ENCODE assay signal across 14 cellular contexts in genomic region chr14:91062600-91062999, GRCh38. TPM values are rescaled to one million over a fixed set of nuclear protein-coding genes. Genes with fewer than 3 reads are reported as not detected.
DNase-seq lines count a peak whose midpoint lies in the region; ATAC-seq, FAIRE-seq and TF ChIP-seq lines count a peak whose summit lies in the region.
"Had no signal": no experiment of that assay in that cellular context is flagged by ENCODE, and none has a peak within 500 bp of the region (broad histone marks: within the 10 kb centered on the region; RNA-seq: fewer than 3 reads in every experiment).

No MANE protein-coding gene starts in this region.

- H3K4me1 ChIP-seq in OCI-LY1 (ENCODE audit: insufficient read depth, low read length, severe bottlenecking), result peaks cover 32% of the 10 kb centered on the region
- H3K4me1 ChIP-seq in GM12878 (ENCODE audit: control insufficient read depth, insufficient read depth, low read length), result peaks cover 11% of the 10 kb centered on the region
- H3K4me1 ChIP-seq in rectal smooth muscle tissue (ENCODE audit: control insufficient read depth, insufficient read depth, low read length), result peaks cover 19% of the 10 kb centered on the region

- peaks cover 51% of the 10 kb centered on the region for H3K4me1 Mint-ChIP-seq in activated CD4-positive, alpha-beta T cell treated with anti-CD3 and anti-CD28 coated beads, Interleukin-2, amount 10 ng/mL, durations not matched to agents 24 days and 14 days

- RAD21 ChIA-PET in GM12878 (lab: Charles Lee; ENCODE audit: unreplicated experiment), result interaction anchor here (2.2 to 5.1 kb wide), 2 partner anchors 36 to 52 kb away, joined by 5 to 63 read pairs; partner anchors contain the start of gene DGLUCY

- H4K20me1 ChIP-seq in OCI-LY1 (ENCODE audit: insufficient read depth, low read length), result no peaks in the 10 kb centered on the region
- H4K20me1 ChIP-seq in GM12878 (ENCODE audit: control insufficient read depth, insufficient read depth), result no peaks in the 10 kb centered on the region

- peak overlapping the region; percentile 60 for H3K4me3 Mint-ChIP-seq in activated CD4-positive, alpha-beta T cell treated with anti-CD3 and anti-CD28 coated beads, Interleukin-2, amount 10 ng/mL, durations not matched to agents 24 days and 14 days
- H3K4me3 Mint-ChIP-seq: stimulated activated naive B cell treated with anti-CD40 and anti-IgM and Interleukin-4, amounts not matched to agents 10 μg/mL and 1 μg/mL and 100 μg/mL, for 72 hours had no signal

- DNase-seq in activated CD4-positive, alpha-beta T cell treated with anti-CD3 and anti-CD28 coated beads, Interleukin-2, amount 10 ng/mL, durations not matched to agents 24 days and 14 days, result peak; percentile 75
- no peak for DNase-seq in activated CD4-positive, alpha-beta T cell treated with anti-CD3 and anti-CD28 coated beads for 1 hour
- no peak for DNase-seq in GM12878 (ENCODE audit: low read depth, low spot score)
- DNase-seq in OCI-M2 (lab: John Stamatoyannopoulos, UW; ENCODE audit: unreplicated experiment), result no peak
- no peak for DNase-seq in HuH-7 (ENCODE audit: low spot score)
- DNase-seq: activated gamma-delta T cell, NCI-H1417 treated with DMSO at 0.1 percent for 48 hours, SW 1271 had no signal

- in situ Hi-C loops in GM12878 (cut with MboI), result no loop called here

- H3K79me2 ChIP-seq in OCI-LY1 (ENCODE audit: insufficient read depth, low read length) (no peaks in the 10 kb centered on the region), GM12878 (ENCODE audit: control insufficient read depth, insufficient read depth, low read length) (peaks cover 4% of the 10 kb centered on the region)

- no peaks in the 10 kb centered on the region for H3K9me2 ChIP-seq in OCI-LY1 (ENCODE audit: low read depth, low read length)

- H3K9me3 ChIP-seq in OCI-LY1 (ENCODE audit: low read length), result no peaks in the 10 kb centered on the region
- H3K9me3 ChIP-seq in GM12878 (replicated peaks; ENCODE audit: control insufficient read depth, insufficient read depth, low read length), result no peaks in the 10 kb centered on the region

- no peak for TF ChIP-seq RAD21 in GM12878 (IDR thresholded peaks at IDR 0.05; ENCODE audit: insufficient read depth, low read depth, low read length)

- intact Hi-C loops in activated CD4-positive, alpha-beta T cell treated with anti-CD3 and anti-CD28 coated beads, Interleukin-2, amount 10 ng/mL, durations not matched to agents 24 days and 14 days (cut with micrococcal nuclease), result loop anchor here (5.0 to 10.0 kb wide), 3 partner anchors 155 to 452 kb away; partner anchors contain the start of genes CCDC88C and PPP4R3A
- intact Hi-C loops in GM12878 (cut with micrococcal nuclease; ENCODE audit: unreplicated experiment), result loop anchor here (5.0 kb wide), 2 partner anchors 55 to 160 kb away; no protein-coding TSS in a partner anchor

- TF ChIP-seq EP300 in GM12878 (IDR thresholded peaks at IDR 0.05; ENCODE audit: borderline replicate concordance in 1 of 2, control insufficient read depth in 1 of 2, low read depth in 2 of 2, low read length in 2 of 2), result no peak

- no peak overlapping the region for H3K4me3 ChIP-seq in OCI-LY1 (ENCODE audit: low read depth, low read length, poor library complexity, severe bottlenecking)
- no peak overlapping the region for H3K4me3 ChIP-seq in GM12878
- H3K4me3 ChIP-seq in rectal smooth muscle tissue (ENCODE audit: low read length), result no peak overlapping the region

- H3K4me2 ChIP-seq in OCI-LY1 (ENCODE audit: low read length) (no peak overlapping the region), GM12878 (ENCODE audit: control insufficient read depth, insufficient read depth) (no peak overlapping the region)

- no peak for ATAC-seq in GM12878
- no peak for ATAC-seq in GM19324 (IDR thresholded peaks at IDR 0.05; ENCODE audit: low FRiP score, unreplicated experiment)

- no peaks in the 10 kb centered on the region for H3K36me3 ChIP-seq in OCI-LY1 (ENCODE audit: insufficient read depth, low read length)
- no peaks in the 10 kb centered on the region for H3K36me3 ChIP-seq in GM12878 (ENCODE audit: control insufficient read depth in 2 of 2, insufficient read depth in 2 of 2, low read length in 1 of 2)
- H3K36me3 ChIP-seq in rectal smooth muscle tissue (ENCODE audit: control insufficient read depth, insufficient read depth, low read length), result no peaks in the 10 kb centered on the region

- BruUV-seq in GM12878 (replicated peaks; lab: Mats Ljungman, UMichigan), result no TSS peak

- H2AFZ ChIP-seq in OCI-LY1 (ENCODE audit: low read length) (peak overlapping the region; percentile 99), GM12878 (ENCODE audit: control insufficient read depth, low read depth, low read length) (peak overlapping the region; percentile 93)

- FAIRE-seq in GM12878 (lab: Jason Lieb, UNC), result no peak
- FAIRE-seq: D721Med, frontal cortex had no signal

- H3K9ac ChIP-seq in OCI-LY1 (ENCODE audit: low read length) (no peak overlapping the region), GM12878 (ENCODE audit: control insufficient read depth, insufficient read depth, low read length) (no peak overlapping the region), rectal smooth muscle tissue (ENCODE audit: low read length) (no peak overlapping the region)

- no peak for TF ChIP-seq POLR2A in GM12878 (IDR thresholded peaks at IDR 0.05; ENCODE audit: low read depth, low read length)

- WGBS in GM12878 (ENCODE audit: insufficient coverage, insufficient replicate concordance, low lambda C conversion rate, missing lambda C conversion rate), result 95% methylated on average over 2 of the region's 2 CpGs

- H3K27me3 ChIP-seq in OCI-LY1 (ENCODE audit: insufficient read depth, low read length) (no peaks in the 10 kb centered on the region), GM12878 (replicated peaks in 1 of 2; ENCODE audit: control insufficient read depth in 2 of 2, insufficient read depth in 2 of 2, low read length in 1 of 2) (no peaks in the 10 kb centered on the region), rectal smooth muscle tissue (ENCODE audit: control insufficient read depth, insufficient read depth, low read length) (no peaks in the 10 kb centered on the region)

- H3K27ac ChIP-seq in OCI-LY1 (ENCODE audit: low read depth, low read length, poor library complexity, severe bottlenecking) (peak overlapping the region; percentile 36), GM12878 (ENCODE audit: control insufficient read depth, insufficient read depth) (peak overlapping the region; percentile 72), rectal smooth muscle tissue (ENCODE audit: low read depth, low read length) (peak overlapping the region; percentile 25)

- H3K27me3 Mint-ChIP-seq in activated CD4-positive, alpha-beta T cell treated with anti-CD3 and anti-CD28 coated beads, Interleukin-2, amount 10 ng/mL, durations not matched to agents 24 days and 14 days, result no peaks in the 10 kb centered on the region
- H3K27me3 Mint-ChIP-seq: stimulated activated naive B cell treated with anti-CD40 and anti-IgM and Interleukin-4, amounts not matched to agents 10 μg/mL and 1 μg/mL and 100 μg/mL, for 72 hours had no signal

- H3K36me3 Mint-ChIP-seq in activated CD4-positive, alpha-beta T cell treated with anti-CD3 and anti-CD28 coated beads, Interleukin-2, amount 10 ng/mL, durations not matched to agents 24 days and 14 days (ENCODE audit: low read depth), result peaks cover 19% of the 10 kb centered on the region

- SMC1A ChIA-PET in GM12878 (lab: Charles Lee; ENCODE audit: uncharacterized antibody, unreplicated experiment), result interaction anchor here (0.6 to 7.0 kb wide), 16 partner anchors 14 to 346 kb away, joined by 3 to 68 read pairs (median 4); partner anchors contain the start of gene DGLUCY

- CTCF ChIA-PET in GM12878 (lab: Yijun Ruan, JAX), result interaction anchor here (0.6 to 4.1 kb wide), 6 partner anchors 35 to 304 kb away, joined by 3 to 20 read pairs (median 4); partner anchors contain the start of gene DGLUCY

- POLR2A ChIA-PET in GM12878 (lab: Charles Lee), result interaction anchor here (0.7 to 7.5 kb wide), 5 partner anchors 22 to 64 kb away, joined by 3 to 94 read pairs (median 4); partner anchors contain the start of gene DGLUCY

- no peaks in the 10 kb centered on the region for H3F3A ChIP-seq in OCI-LY1 (ENCODE audit: insufficient read depth, low read length)

- H3K9me3 Mint-ChIP-seq in activated CD4-positive, alpha-beta T cell treated with anti-CD3 and anti-CD28 coated beads, Interleukin-2, amount 10 ng/mL, durations not matched to agents 24 days and 14 days, result peaks cover 7% of the 10 kb centered on the region

- TF ChIP-seq CTCF in OCI-LY1 (IDR thresholded peaks at IDR 0.05; ENCODE audit: low read length) (no peak), GM12878 (IDR thresholded peaks at IDR 0.05 in 2 of 3, conservative IDR thresholded peaks at IDR 0.05 in 1 of 3; ENCODE audit: control insufficient read depth in 2 of 3, extremely low read depth in 1 of 3, insufficient read depth in 1 of 3, low read depth in 3 of 3, low read length in 3 of 3) (no peak)

- peak overlapping the region; percentile 92 for H3K27ac Mint-ChIP-seq in activated CD4-positive, alpha-beta T cell treated with anti-CD3 and anti-CD28 coated beads, Interleukin-2, amount 10 ng/mL, durations not matched to agents 24 days and 14 days

RNA-seq across cellular contexts. Expression of gene RPS6KA5, which starts 2.2 kb away (rescaled TPM):
- total RNA-seq in activated CD4-positive, alpha-beta T cell treated with anti-CD3 and anti-CD28 coated beads, Interleukin-2, amount 10 ng/mL, durations not matched to agents 24 days and 14 days, result 13.5 and 13.8 TPM in 2 replicates
- 18.7 and 19.0 TPM in 2 replicates for total RNA-seq in GM12878 (2013; cell fraction: nucleolus; rRNA removed)
- 2.4 and 2.8 TPM in 2 replicates for total RNA-seq in GM12878 (2014; rRNA removed)
- total RNA-seq in GM12878 (2014; rRNA removed; fragmentation: Illumina TruSeq; extraction: Trizol), result 2.7 and 2.8 TPM in 2 replicates
- 4.6 and 4.8 TPM in 2 replicates for total RNA-seq in GM12878 (2021)
- 0.50 TPM for polyA plus RNA-seq in GM12878 (2011; ENCODE audit: low read depth)
- 7.0 and 9.6 TPM in 2 replicates for polyA plus RNA-seq in GM12878 (2011; rRNA removed)
- polyA plus RNA-seq in GM12878 (2011; cell fraction: cytosol; rRNA removed), result 2.6 and 2.9 TPM in 2 replicates
- polyA plus RNA-seq in GM12878 (2011; cell fraction: nucleus; rRNA removed), result 8.2 and 8.8 TPM in 2 replicates
- 1.0 and 1.3 TPM in 2 replicates for polyA plus RNA-seq in GM12878 (2012)
- 4.1 and 4.5 TPM in 2 replicates for polyA plus RNA-seq in GM12878 (2014; fragmentation: Illumina TruSeq; extraction: Trizol)
- 1 to 10 TPM; 1.4 to 1.5 TPM for polyA plus RNA-seq in GM12878 (2014; fragmentation: Nextera tagmentation; extraction: Ambion mirVana)
- 2.4 and 3.3 TPM in 2 replicates for polyA plus RNA-seq in GM12878 (2014; rRNA removed)
- 1 to 10 TPM; 5.5 to 6.3 TPM for polyA plus RNA-seq in GM12878 (2016; fragmentation: Nextera tagmentation; extraction: Ambion mirVana)
- polyA minus RNA-seq in GM12878 (2011; rRNA and poly(A)+ RNA removed), result 6.4 and 8.0 TPM in 2 replicates
- 2.8 and 3.3 TPM in 2 replicates for polyA minus RNA-seq in GM12878 (2011; cell fraction: cytosol; rRNA and poly(A)+ RNA removed)
- 7.6 and 11.9 TPM in 2 replicates for polyA minus RNA-seq in GM12878 (2011; cell fraction: nucleus; rRNA and poly(A)+ RNA removed)

RNA-seq across cellular contexts. Expression of gene DGLUCY, which starts 51.3 kb away (rescaled TPM):
- total RNA-seq in activated CD4-positive, alpha-beta T cell treated with anti-CD3 and anti-CD28 coated beads, Interleukin-2, amount 10 ng/mL, durations not matched to agents 24 days and 14 days, result 28.1 and 30.1 TPM in 2 replicates
- total RNA-seq in GM12878 (2013; cell fraction: nucleolus; rRNA removed), result 462 and 476 TPM in 2 replicates
- total RNA-seq in GM12878 (2014; rRNA removed) (64.0 and 69.7 TPM in 2 replicates), GM12878 (2014; rRNA removed; fragmentation: Illumina TruSeq; extraction: Trizol) (52.8 and 57.8 TPM in 2 replicates), GM12878 (2021) (50.5 and 56.8 TPM in 2 replicates)
- polyA plus RNA-seq in GM12878 (2011; ENCODE audit: low read depth), result 37.4 TPM
- polyA plus RNA-seq in GM12878 (2011; rRNA removed) (42.9 and 53.5 TPM in 2 replicates), GM12878 (2014; fragmentation: Illumina TruSeq; extraction: Trizol) (69.9 and 70.3 TPM in 2 replicates), GM12878 (2014; fragmentation: Nextera tagmentation; extraction: Ambion mirVana) (10 to 100 TPM; 15.0 to 23.2 TPM), GM12878 (2014; rRNA removed) (57.4 and 64.6 TPM in 2 replicates), GM12878 (2016; fragmentation: Nextera tagmentation; extraction: Ambion mirVana) (10 to 100 TPM; 47.3 to 47.4 TPM)
- 52.2 and 69.1 TPM in 2 replicates for polyA plus RNA-seq in GM12878 (2011; cell fraction: cytosol; rRNA removed)
- 290 and 321 TPM in 2 replicates for polyA plus RNA-seq in GM12878 (2011; cell fraction: nucleus; rRNA removed)
- polyA plus RNA-seq in GM12878 (2012), result 39.8 and 51.8 TPM in 2 replicates
- 76.4 and 134 TPM in 2 replicates for polyA minus RNA-seq in GM12878 (2011; rRNA and poly(A)+ RNA removed)
- polyA minus RNA-seq in GM12878 (2011; cell fraction: cytosol; rRNA and poly(A)+ RNA removed), result 18.7 and 23.9 TPM in 2 replicates
- 101 and 133 TPM in 2 replicates for polyA minus RNA-seq in GM12878 (2011; cell fraction: nucleus; rRNA and poly(A)+ RNA removed)
